1 cellular context compared by ENCODE assay signal in genomic region chr5:17343675-17344074, GRCh38.
A peak's percentile ranks its signal among the peaks of the same experiment; 100 is the strongest.
TF ChIP-seq lines count a peak whose summit lies in the region.

No MANE protein-coding gene starts in this region.

TF ChIP-seq in K562, 482 proteins besides CTCF, POLR2A, EP300 and RAD21 (continued from another document):
- TF ChIP-seq ATF3 (IDR thresholded peaks at IDR 0.05) (peak; percentile 75), ATF3 (CRISPR knock-in tag; conservative IDR thresholded peaks at IDR 0.05) (no peak), ZNF699 (CRISPR knock-in tag; IDR thresholded peaks at IDR 0.05; ENCODE audit: insufficient replicate concordance) (no peak), RAD51 (IDR thresholded peaks at IDR 0.05; ENCODE audit: borderline replicate concordance, low read depth) (no peak), RBM39 (optimal IDR thresholded peaks at IDR 0.05; ENCODE audit: low read depth, low read length) (no peak), JUND (IDR thresholded peaks at IDR 0.05; ENCODE audit: borderline replicate concordance, low read depth, low read length) (peak; percentile 83), JUND (tag; IDR thresholded peaks at IDR 0.05; ENCODE audit: borderline replicate concordance, low read depth, low read length) (peak; percentile 97; the same call in 2 of the 3 replicates), SNIP1 (IDR thresholded peaks at IDR 0.05; ENCODE audit: low read depth) (no peak)
